Comparison of ENCODE assay signal across 19 cellular contexts in the genomic region with DNA sequence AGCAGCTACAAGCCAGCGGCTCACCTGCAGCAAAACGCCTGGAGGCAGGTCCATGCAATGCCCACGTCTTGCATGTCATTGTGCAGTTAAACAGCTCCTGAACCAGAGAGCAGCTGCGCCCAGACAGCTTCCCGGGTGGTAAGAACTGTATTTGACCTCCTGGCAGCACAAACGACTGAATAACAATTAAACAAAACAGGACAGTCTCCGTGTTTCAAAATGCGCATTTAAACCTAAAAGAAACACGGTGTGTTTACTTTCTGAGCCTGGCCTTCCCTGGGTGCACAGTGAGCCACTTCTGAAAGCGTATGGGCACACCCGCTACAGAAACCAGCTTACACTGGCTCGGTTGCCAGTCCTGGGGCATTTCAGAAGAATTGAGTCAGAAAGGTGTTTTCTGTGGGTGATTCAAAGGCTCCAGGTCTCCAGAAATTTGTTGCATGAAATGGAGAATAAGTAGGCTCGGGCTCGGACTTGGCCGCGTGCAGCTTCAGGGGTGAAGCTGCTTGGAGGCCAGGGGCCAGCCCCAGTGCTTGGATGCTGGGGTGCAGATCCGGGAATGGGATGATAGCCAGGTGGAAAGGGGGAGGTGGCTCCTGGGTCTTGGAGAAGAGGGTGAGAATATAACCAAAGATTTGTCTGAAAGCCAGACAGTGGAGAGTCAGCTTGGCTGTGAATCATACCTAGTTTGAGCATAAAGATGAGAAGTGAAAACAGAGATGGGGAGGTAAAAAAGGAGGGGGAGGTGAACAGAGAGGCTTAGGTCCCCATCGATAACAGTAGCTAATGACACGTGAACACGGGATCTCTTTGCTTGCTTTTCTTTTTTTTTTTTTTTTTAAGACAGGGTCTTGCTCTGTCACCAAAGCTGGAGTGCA. TPM values are rescaled to one million over a fixed set of nuclear protein-coding genes. Genes with fewer than 3 reads are reported as not detected.
DNase-seq lines count a peak whose midpoint lies in the region; ATAC-seq and TF ChIP-seq lines count a peak whose summit lies in the region.
"Had no signal": no experiment of that assay in that cellular context is flagged by ENCODE, and none has a peak within 500 bp of the region (broad histone marks: within the 10 kb centered on the region; RNA-seq: fewer than 3 reads in every experiment).

No MANE protein-coding gene starts in this region.

- H3K23ac ChIP-seq in H9 (ENCODE audit: insufficient read length, low read depth, low read length) (no peak overlapping the region), neuronal stem cell (ENCODE audit: low read depth, low read length, poor library complexity) (no peak overlapping the region)

- no peak overlapping the region for H2BK12ac ChIP-seq in H9 (ENCODE audit: insufficient read length, low read depth, low read length)
- H2BK12ac ChIP-seq in neuronal stem cell (ENCODE audit: low read length): no peak overlapping the region

- H3K36me3 Mint-ChIP-seq in H9 (ENCODE audit: insufficient read depth in 1 of 3, low read depth in 3 of 3) (no peaks in the 10 kb centered on the region), WTC11 (peaks cover 55% of the 10 kb centered on the region)
- H3K36me3 Mint-ChIP-seq: activated CD4-positive, alpha-beta memory T cell treated with anti-CD3 and anti-CD28 coated beads for 36 hours; activated naive CD4-positive, alpha-beta T cell treated with anti-CD3 and anti-CD28 coated beads, Interleukin-2, amount 10 ng/mL, durations not matched to agents 7 days and 5 days; naive B cell had no signal

- no peak overlapping the region for H3K56ac ChIP-seq in H9 (ENCODE audit: insufficient read length, low read depth, low read length)

- POLR2A ChIA-PET in WTC11 (lab: Charles Lee): interaction anchor here (1.0 kb wide), 1 partner anchor 11 kb away, joined by 3 read pairs; no protein-coding TSS in a partner anchor
- POLR2A ChIA-PET in OCI-LY7 (lab: Charles Lee): no interaction called here

- no peaks in the 10 kb centered on the region for H3K79me1 ChIP-seq in H9 (ENCODE audit: insufficient read depth, low read depth, low read length, poor library complexity, severe bottlenecking)
- H3K79me1 ChIP-seq in neuronal stem cell (ENCODE audit: low read depth, low read length): no peaks in the 10 kb centered on the region

- WGBS in H9 (ENCODE audit: extremely low coverage, insufficient read length, low lambda C conversion rate): no CpG with 5 or more reads among the region's 20 CpGs
- whole genome bisulfite sequencing in neuronal stem cell (ENCODE audit: extremely low coverage in 2 of 2, insufficient read length in 2 of 2, insufficient replicate concordance in 1 of 2), 2 donors: no CpG with 5 or more reads among the region's 20 CpGs

- no peak overlapping the region for H3K27ac Mint-ChIP-seq in H9
- H3K27ac Mint-ChIP-seq in WTC11: no peak overlapping the region
- H3K27ac Mint-ChIP-seq: activated CD4-positive, alpha-beta memory T cell treated with anti-CD3 and anti-CD28 coated beads for 36 hours; activated naive CD4-positive, alpha-beta T cell treated with anti-CD3 and anti-CD28 coated beads, Interleukin-2, amount 10 ng/mL, durations not matched to agents 7 days and 5 days; naive B cell had no signal

- H2AFZ ChIP-seq in H9 (ENCODE audit: low read length): no peak overlapping the region
- peak overlapping the region; percentile 62 for H2AFZ ChIP-seq in neuronal stem cell (ENCODE audit: low read length)
- no peak overlapping the region for H2AFZ ChIP-seq in OCI-LY7 (ENCODE audit: low read length)

- peaks cover 4% of the 10 kb centered on the region; the same call in 1 of the 2 replicates for H3K27me3 ChIP-seq in H9 (ENCODE audit: insufficient read depth, low read length)
- H3K27me3 ChIP-seq in neuronal stem cell (ENCODE audit: control insufficient read depth in 3 of 3, insufficient read depth in 3 of 3, low read depth in 1 of 3, low read length in 3 of 3): peaks cover 0 to 45% (median 41%) of the 10 kb centered on the region in 3 experiments

- H2BK15ac ChIP-seq in H9 (ENCODE audit: low read depth, low read length) (no peak overlapping the region), neuronal stem cell (ENCODE audit: low read length) (no peak overlapping the region)

- no peak overlapping the region for H3K14ac ChIP-seq in H9 (ENCODE audit: insufficient read depth, low read length)
- H3K14ac ChIP-seq in neuronal stem cell (ENCODE audit: low read length): no peak overlapping the region

- peaks cover 100% of the 10 kb centered on the region for H3K27me3 Mint-ChIP-seq in H9 (ENCODE audit: low read depth)
- H3K27me3 Mint-ChIP-seq in WTC11 (ENCODE audit: low read depth): peaks cover 51% of the 10 kb centered on the region
- H3K27me3 Mint-ChIP-seq: activated CD4-positive, alpha-beta memory T cell treated with anti-CD3 and anti-CD28 coated beads for 36 hours had no signal

- H2AK5ac ChIP-seq in H9 (ENCODE audit: insufficient read length, low read length): no peak overlapping the region
- no peak overlapping the region for H2AK5ac ChIP-seq in neuronal stem cell (ENCODE audit: low read depth, low read length)

- intact Hi-C loops in OCI-LY7 (cut with micrococcal nuclease; ENCODE audit: unreplicated experiment): no loop called here

- no peak overlapping the region for H3K4me3 ChIP-seq in neuronal stem cell (ENCODE audit: low read length in 2 of 2)
- no peak overlapping the region for H3K4me3 ChIP-seq in OCI-LY7 (ENCODE audit: low read depth, low read length, poor library complexity, severe bottlenecking)
- H3K4me3 ChIP-seq: HAP-1, heart right ventricle had no signal

- BruUV-seq in OCI-LY7 (replicated peaks; lab: Mats Ljungman, UMichigan): no TSS peak

- no peak overlapping the region for H2BK120ac ChIP-seq in H9 (ENCODE audit: low read depth, low read length, poor library complexity, severe bottlenecking)
- H2BK120ac ChIP-seq in neuronal stem cell (ENCODE audit: low read depth, low read length): no peak overlapping the region

- H3K4me3 Mint-ChIP-seq in H9 (peak overlapping the region in 1 of 2 experiments; percentile 7; a peak in 1 of 5 replicates), WTC11 (no peak overlapping the region)
- H3K4me3 Mint-ChIP-seq: activated CD4-positive, alpha-beta memory T cell treated with anti-CD3 and anti-CD28 coated beads for 36 hours; activated naive CD4-positive, alpha-beta T cell treated with anti-CD3 and anti-CD28 coated beads, Interleukin-2, amount 10 ng/mL, durations not matched to agents 7 days and 5 days; naive B cell had no signal

- no peaks in the 10 kb centered on the region for H3K23me2 ChIP-seq in H9 (ENCODE audit: insufficient read length, low read depth, low read length, poor library complexity, severe bottlenecking)

- TF ChIP-seq CTCF in H9 (conservative IDR thresholded peaks at IDR 0.05): no peak
- no peak for TF ChIP-seq CTCF in WTC11 (IDR thresholded peaks at IDR 0.05)
- TF ChIP-seq CTCF in OCI-LY7 (conservative IDR thresholded peaks at IDR 0.05; ENCODE audit: low read length): no peak

- H4K8ac ChIP-seq in H9 (replicated peaks; ENCODE audit: insufficient read length, low read depth, low read length): no peak overlapping the region
- H4K8ac ChIP-seq in neuronal stem cell (ENCODE audit: low read depth, low read length): no peak overlapping the region

- H4K91ac ChIP-seq in H9 (ENCODE audit: insufficient read length, low read depth, low read length) (no peak overlapping the region), neuronal stem cell (ENCODE audit: low read depth, low read length, poor library complexity) (no peak overlapping the region)

- ATAC-seq in WTC11: peak; percentile 43; the same call in 1 of the 2 replicates
- ATAC-seq: heart right ventricle; right cardiac atrium; stimulated activated naive CD8-positive, alpha-beta T cell treated with anti-CD3 and anti-CD28 coated beads, Interleukin-15, Interleukin-2, amounts not matched to agents 100 U/mL and 50 U/mL, for 24 hours had no signal

- H4K20me1 ChIP-seq in H9 (ENCODE audit: control insufficient read depth, insufficient read depth, insufficient read length) (no peaks in the 10 kb centered on the region), OCI-LY7 (ENCODE audit: insufficient read depth, low read length) (no peaks in the 10 kb centered on the region)

- H3K4me2 ChIP-seq in H9 (ENCODE audit: insufficient read depth, insufficient read length, low read length) (no peak overlapping the region), neuronal stem cell (ENCODE audit: insufficient read depth, low read length, poor library complexity, severe bottlenecking) (no peak overlapping the region), OCI-LY7 (ENCODE audit: low read length) (no peak overlapping the region)

- H2BK20ac ChIP-seq in H9 (ENCODE audit: low read depth, low read length, poor library complexity, severe bottlenecking): no peak overlapping the region

- peaks cover 3% of the 10 kb centered on the region; the same call in 1 of the 2 replicates for H3K4me1 ChIP-seq in H9 (ENCODE audit: insufficient read depth, low read length)
- peaks cover 0 to 6% of the 10 kb centered on the region in 2 donors for H3K4me1 ChIP-seq in neuronal stem cell (ENCODE audit: control insufficient read depth in 2 of 2, insufficient read depth in 1 of 2, low read depth in 1 of 2, low read length in 2 of 2)
- no peaks in the 10 kb centered on the region for H3K4me1 ChIP-seq in OCI-LY7 (ENCODE audit: insufficient read depth, low read length, poor library complexity, severe bottlenecking)
- H3K4me1 ChIP-seq: HAP-1, heart right ventricle had no signal

- no peak overlapping the region for H3T11ph ChIP-seq in H9 (ENCODE audit: low read length)

- no peaks in the 10 kb centered on the region for H3K9me2 ChIP-seq in OCI-LY7 (ENCODE audit: insufficient read depth, low read length)

- H3K9me3 Mint-ChIP-seq in H9 (peaks cover 2 to 10% of the 10 kb centered on the region in 2 experiments; a peak in 2 of 5 replicates), WTC11 (peaks cover 30% of the 10 kb centered on the region)

- no peaks in the 10 kb centered on the region for H3K36me3 ChIP-seq in neuronal stem cell (replicated peaks in 1 of 2; ENCODE audit: control insufficient read depth in 2 of 2, insufficient read depth in 2 of 2, low read length in 2 of 2)
- H3K36me3 ChIP-seq in OCI-LY7 (ENCODE audit: insufficient read depth, low read length): no peaks in the 10 kb centered on the region
- H3K36me3 ChIP-seq: HAP-1, heart right ventricle had no signal

- H3K9me3 ChIP-seq in H9 (ENCODE audit: control insufficient read depth, low read depth, low read length) (no peaks in the 10 kb centered on the region), neuronal stem cell (replicated peaks in 1 of 2; ENCODE audit: control insufficient read depth in 2 of 2, insufficient read depth in 1 of 2, low read depth in 1 of 2, low read length in 2 of 2) (peaks cover 0 to 2% of the 10 kb centered on the region in 2 donors), OCI-LY7 (ENCODE audit: low read length) (no peaks in the 10 kb centered on the region)
- H3K9me3 ChIP-seq: HAP-1, heart right ventricle had no signal

- DNase-seq in H9: peak; percentile 68
- peak; percentile 17 to 76 for DNase-seq in NCI-H2081 (lab: John Stamatoyannopoulos, UW)
- peak; percentile 26 for DNase-seq in WTC11 (ENCODE audit: low spot score)
- no peak for DNase-seq in neuronal stem cell (ENCODE audit: low spot score)
- no peak for DNase-seq in NCI-H524 treated with DMSO at 0.1 percent for 48 hours (lab: John Stamatoyannopoulos, UW)
- no peak for DNase-seq in SW 1271 (lab: John Stamatoyannopoulos, UW)
- DNase-seq in OCI-LY7 (ENCODE audit: low spot score): no peak
- DNase-seq: activated CD4-positive, alpha-beta memory T cell treated with anti-CD3 and anti-CD28 coated beads for 36 hours; activated naive CD4-positive, alpha-beta T cell treated with anti-CD3 and anti-CD28 coated beads, Interleukin-2, amount 10 ng/mL, durations not matched to agents 7 days and 5 days; GDM1; heart right ventricle; Karpas-422; naive B cell; right cardiac atrium; stimulated activated naive CD8-positive, alpha-beta T cell treated with anti-CD3 and anti-CD28 coated beads, Interleukin-15, Interleukin-2, amounts not matched to agents 100 U/mL and 50 U/mL, for 24 hours; T-helper 9 cell had no signal

- no peak overlapping the region for H3K18ac ChIP-seq in H9 (ENCODE audit: insufficient read length, low read depth, low read length)
- no peak overlapping the region for H3K18ac ChIP-seq in neuronal stem cell (ENCODE audit: low read length)

- H3K4me1 Mint-ChIP-seq in H9: peaks cover 26 to 28% of the 10 kb centered on the region in 2 experiments
- H3K4me1 Mint-ChIP-seq in WTC11: peaks cover 16% of the 10 kb centered on the region
- H3K4me1 Mint-ChIP-seq: activated naive CD4-positive, alpha-beta T cell treated with anti-CD3 and anti-CD28 coated beads, Interleukin-2, amount 10 ng/mL, durations not matched to agents 7 days and 5 days; naive B cell had no signal

- H3K4ac ChIP-seq in H9 (ENCODE audit: low read depth, low read length): no peak overlapping the region
- H3K4ac ChIP-seq in neuronal stem cell (ENCODE audit: low read length): no peak overlapping the region

- H3K9ac ChIP-seq in H9 (ENCODE audit: extremely low read depth, insufficient read length, low read length): no peak overlapping the region
- no peak overlapping the region for H3K9ac ChIP-seq in neuronal stem cell (ENCODE audit: low read depth, low read length, poor library complexity)

- H3K79me2 ChIP-seq in H9 (ENCODE audit: insufficient read depth, low read length) (no peaks in the 10 kb centered on the region), OCI-LY7 (ENCODE audit: insufficient read depth, low read depth, low read length) (no peaks in the 10 kb centered on the region)

- H3K27ac ChIP-seq in H9 (ENCODE audit: insufficient read length, low read depth, low read length) (no peak overlapping the region), neuronal stem cell (replicated peaks; ENCODE audit: low read length) (no peak overlapping the region), OCI-LY7 (ENCODE audit: low read depth, low read length, poor library complexity, severe bottlenecking) (no peak overlapping the region)
- H3K27ac ChIP-seq: heart right ventricle had no signal

- H4K5ac ChIP-seq in H9 (ENCODE audit: insufficient read length, low read depth, low read length): no peak overlapping the region

- H2BK5ac ChIP-seq in H9 (ENCODE audit: insufficient read length, low read length) (no peak overlapping the region), neuronal stem cell (ENCODE audit: low read length) (no peak overlapping the region)

- CTCF ChIA-PET in WTC11 (lab: Charles Lee) (interaction anchor here (1.0 kb wide), 1 partner anchor 10 kb away, joined by 3 read pairs; no protein-coding TSS in a partner anchor), OCI-LY7 (lab: Charles Lee; ENCODE audit: unreplicated experiment) (no interaction called here)

RNA-seq across cellular contexts. Expression of a gene that starts 24.9 kb away (rescaled TPM):
- total RNA-seq in H9 (2021): 0.55 and 1.0 TPM in 2 replicates
- total RNA-seq in WTC11 (2021): 0.87 to 1.1 TPM (median 0.92 TPM) in 3 replicates
- 0.38 TPM for polyA plus RNA-seq in neuronal stem cell (2013, experiment 1 of 2)
- 0.36 TPM for polyA plus RNA-seq in neuronal stem cell (2013, experiment 2 of 2)
- not detected in 2 replicates for total RNA-seq in OCI-LY7 (2014; rRNA removed; shearing (Covaris generic))
- total RNA-seq in OCI-LY7 (2022): not detected in 2 replicates
- total RNA-seq: activated CD4-positive, alpha-beta memory T cell treated with anti-CD3 and anti-CD28 coated beads for 36 hours; cardiac septum; liver had no signal

Comparison
In these comparisons a context has a peak if more than half of its experiments do, and no peak if none do; other contexts are left out.
1. DNase-seq: peak in H9 (single experiment), NCI-H2081 (2 of 2) and WTC11 (single experiment); none in neuronal stem cell (single experiment), NCI-H524 treated with DMSO at 0.1 percent for 48 hours (single experiment), SW 1271 (0 of 2) and OCI-LY7 (single experiment).